Comparison of ENCODE assay signal across 29 cellular contexts in genomic region chr7:54672519-54672918, GRCh38.
"Had no signal": no experiment of that assay in that cellular context is flagged by ENCODE, and none has a peak within 500 bp of the region (broad histone marks: within the 10 kb centered on the region; RNA-seq: fewer than 3 reads in every experiment).

No MANE protein-coding gene starts in this region.

- H3K27me3 Mint-ChIP-seq: stimulated activated memory B cell treated with anti-CD40 and anti-IgM and Interleukin-4, amounts not matched to agents 10 μg/mL and 1 μg/mL and 100 μg/mL, for 72 hours; stimulated activated naive B cell treated with anti-CD40 and anti-IgM and Interleukin-4, amounts not matched to agents 10 μg/mL and 1 μg/mL and 100 μg/mL, for 72 hours; stimulated activated naive CD8-positive, alpha-beta T cell treated with anti-CD3 and anti-CD28 coated beads, Interleukin-15, amount 100 ng/mL, for 72 hours; stimulated activated naive CD8-positive, alpha-beta T cell treated with anti-CD3 and anti-CD28 coated beads, Interleukin-15, Interleukin-2, amounts not matched to agents 100 ng/mL and 50 ng/mL, for 24 hours had no signal

- H3K4me1 Mint-ChIP-seq: stimulated activated effector memory CD8-positive, alpha-beta T cell treated with anti-CD3 and anti-CD28 coated beads, Interleukin-12 subunit alpha, Interleukin-12 subunit beta, amount 100 ng/mL, for 72 hours; stimulated activated memory B cell treated with anti-CD40 and anti-IgM and Interleukin-4, amounts not matched to agents 10 μg/mL and 1 μg/mL and 100 μg/mL, for 72 hours; stimulated activated naive B cell treated with anti-CD40 and anti-IgM and Interleukin-4, amounts not matched to agents 10 μg/mL and 1 μg/mL and 100 μg/mL, for 72 hours; stimulated activated naive CD8-positive, alpha-beta T cell treated with anti-CD3 and anti-CD28 coated beads, Interleukin-15, amount 100 ng/mL, for 72 hours had no signal

- H3K36me3 Mint-ChIP-seq: stimulated activated effector memory CD8-positive, alpha-beta T cell treated with anti-CD3 and anti-CD28 coated beads, Interleukin-12 subunit alpha, Interleukin-12 subunit beta, amount 100 ng/mL, for 72 hours; stimulated activated memory B cell treated with anti-CD40 and anti-IgM and Interleukin-4, amounts not matched to agents 10 μg/mL and 1 μg/mL and 100 μg/mL, for 72 hours; stimulated activated naive B cell treated with anti-CD40 and anti-IgM and Interleukin-4, amounts not matched to agents 10 μg/mL and 1 μg/mL and 100 μg/mL, for 72 hours; type B pancreatic cell had no signal

- H3K27ac Mint-ChIP-seq: stimulated activated effector memory CD8-positive, alpha-beta T cell treated with anti-CD3 and anti-CD28 coated beads, Interleukin-12 subunit alpha, Interleukin-12 subunit beta, amount 100 ng/mL, for 72 hours; stimulated activated memory B cell treated with anti-CD40 and anti-IgM and Interleukin-4, amounts not matched to agents 10 μg/mL and 1 μg/mL and 100 μg/mL, for 72 hours; stimulated activated naive B cell treated with anti-CD40 and anti-IgM and Interleukin-4, amounts not matched to agents 10 μg/mL and 1 μg/mL and 100 μg/mL, for 72 hours; stimulated activated naive CD8-positive, alpha-beta T cell treated with anti-CD3 and anti-CD28 coated beads, Interleukin-15, amount 100 ng/mL, for 72 hours; stimulated activated naive CD8-positive, alpha-beta T cell treated with anti-CD3 and anti-CD28 coated beads, Interleukin-15, Interleukin-2, amounts not matched to agents 100 ng/mL and 50 ng/mL, for 24 hours; type B pancreatic cell had no signal

- DNase-seq: stimulated activated CD4-positive, alpha-beta T cell treated with anti-CD3 and anti-CD28 coated beads, Interleukin-2, amount 100 ng/mL, for 48 hours; stimulated activated CD4-positive, alpha-beta T cell treated with anti-CD3 and anti-CD28 coated beads, Interleukin-4, amount 100 ng/mL, for 1 hour; stimulated activated CD4-positive, alpha-beta T cell treated with anti-CD3 and anti-CD28 coated beads, Interleukin-4, amount 100 ng/mL, for 24 hours; stimulated activated CD4-positive, alpha-beta T cell treated with anti-CD3 and anti-CD28 coated beads, Interleukin-4, amount 100 ng/mL, for 4 hours; stimulated activated CD8-positive, alpha-beta memory T cell treated with anti-CD3 and anti-CD28 coated beads, Interleukin-4, amount 100 ng/mL, for 48 hours; stimulated activated naive B cell treated with anti-CD40 and anti-IgM and Interleukin-4, amounts not matched to agents 10 μg/mL and 1 μg/mL and 100 μg/mL, for 72 hours; stimulated activated naive CD4-positive, alpha-beta T cell; stimulated activated naive CD4-positive, alpha-beta T cell treated with Interleukin-2 at 50 U/mL for 16 hours; stimulated activated naive CD8-positive, alpha-beta T cell treated with anti-CD3 and anti-CD28 coated beads, Interleukin-15, amount 100 ng/mL, for 72 hours; stimulated activated naive CD8-positive, alpha-beta T cell treated with anti-CD3 and anti-CD28 coated beads, Interleukin-15, Interleukin-2, amounts not matched to agents 100 U/mL and 50 U/mL, for 24 hours; stomach; substantia nigra; testis; thyroid gland; tibial artery; transverse colon; trophoblast cell; upper lobe of left lung; upper lobe of right lung; uterus had no signal

- H3K27me3 ChIP-seq: testis, thyroid gland, tibial artery, tibial nerve, transverse colon, upper lobe of left lung, upper lobe of right lung, uterus, vagina had no signal

- FAIRE-seq: urothelium cell line had no signal

- H3K27ac ChIP-seq: stomach, suprapubic skin, testis, thoracic aorta, thyroid gland, tibial artery, tibial nerve, transverse colon, upper lobe of left lung, upper lobe of right lung, uterus, vagina had no signal

- H3K4me3 ChIP-seq: stomach, suprapubic skin, testis, thoracic aorta, thyroid gland, tibial artery, tibial nerve, transverse colon, upper lobe of left lung, upper lobe of right lung, uterus, vagina had no signal

- ATAC-seq: stimulated activated effector memory CD8-positive, alpha-beta T cell treated with anti-CD3 and anti-CD28 coated beads, Interleukin-12 subunit alpha, Interleukin-12 subunit beta, amount 100 ng/mL, for 72 hours; stimulated activated memory B cell treated with anti-CD40 and anti-IgM and Interleukin-4, amounts not matched to agents 10 μg/mL and 1 μg/mL and 100 μg/mL, for 72 hours; stimulated activated naive B cell treated with anti-CD40 and anti-IgM and Interleukin-4, amounts not matched to agents 10 μg/mL and 1 μg/mL and 100 μg/mL, for 72 hours; stimulated activated naive CD8-positive, alpha-beta T cell treated with anti-CD3 and anti-CD28 coated beads, Interleukin-15, amount 100 ng/mL, for 72 hours; stimulated activated naive CD8-positive, alpha-beta T cell treated with anti-CD3 and anti-CD28 coated beads, Interleukin-15, Interleukin-2, amounts not matched to agents 100 U/mL and 50 U/mL, for 24 hours; upper lobe of right lung had no signal

- H3K9me3 Mint-ChIP-seq: stimulated activated memory B cell treated with anti-CD40 and anti-IgM and Interleukin-4, amounts not matched to agents 10 μg/mL and 1 μg/mL and 100 μg/mL, for 72 hours; stimulated activated naive CD8-positive, alpha-beta T cell treated with anti-CD3 and anti-CD28 coated beads, Interleukin-15, amount 100 ng/mL, for 72 hours; type B pancreatic cell had no signal

- H3K4me3 Mint-ChIP-seq: stimulated activated effector memory CD8-positive, alpha-beta T cell treated with anti-CD3 and anti-CD28 coated beads, Interleukin-12 subunit alpha, Interleukin-12 subunit beta, amount 100 ng/mL, for 72 hours; stimulated activated memory B cell treated with anti-CD40 and anti-IgM and Interleukin-4, amounts not matched to agents 10 μg/mL and 1 μg/mL and 100 μg/mL, for 72 hours; stimulated activated naive B cell treated with anti-CD40 and anti-IgM and Interleukin-4, amounts not matched to agents 10 μg/mL and 1 μg/mL and 100 μg/mL, for 72 hours; stimulated activated naive CD8-positive, alpha-beta T cell treated with anti-CD3 and anti-CD28 coated beads, Interleukin-15, amount 100 ng/mL, for 72 hours; stimulated activated naive CD8-positive, alpha-beta T cell treated with anti-CD3 and anti-CD28 coated beads, Interleukin-15, Interleukin-2, amounts not matched to agents 100 ng/mL and 50 ng/mL, for 24 hours; type B pancreatic cell had no signal

- H3K9me3 ChIP-seq: stomach, suprapubic skin, testis, thoracic aorta, thyroid gland, tibial artery, tibial nerve, transverse colon, upper lobe of left lung, upper lobe of right lung, uterus, vagina had no signal

- H3K36me3 ChIP-seq: stomach, suprapubic skin, thoracic aorta, thyroid gland, tibial artery, tibial nerve, transverse colon, upper lobe of left lung, upper lobe of right lung, uterus, vagina had no signal

- H3K4me1 ChIP-seq: stomach, suprapubic skin, testis, thyroid gland, tibial artery, tibial nerve, transverse colon, upper lobe of left lung, upper lobe of right lung, uterus, vagina had no signal
